Comparison of ENCODE assay signal across 8 cellular contexts in genomic region chr5:79512692-79513518, GRCh38. TPM values are rescaled to one million over a fixed set of nuclear protein-coding genes. Genes with fewer than 3 reads are reported as not detected.
A peak's percentile ranks its signal among the peaks of the same experiment; 100 is the strongest.
DNase-seq lines count a peak whose midpoint lies in the region; ATAC-seq and TF ChIP-seq lines count a peak whose summit lies in the region.

No MANE protein-coding gene starts in this region.

- H3K4me1 Mint-ChIP-seq in CD4-positive, CD25-positive, alpha-beta regulatory T cell: peaks cover 13 to 29% (median 18%) of the 10 kb centered on the region in 4 donors
- peaks cover 32 to 41% (median 37%) of the 10 kb centered on the region in 3 donors for H3K4me1 Mint-ChIP-seq in T-cell
- peaks cover 61% of the 10 kb centered on the region for H3K4me1 Mint-ChIP-seq in neural crest cell

- CTCF ChIA-PET in T-cell (lab: Charles Lee): interaction anchor here in 1 of 2 donors (1.0 to 1.4 kb wide), 2 partner anchors 42 to 380 kb away, joined by 3 to 4 read pairs; no protein-coding TSS in a partner anchor

- peak overlapping the region; percentile 40 to 76 (median 75) for H3K27ac Mint-ChIP-seq in CD4-positive, CD25-positive, alpha-beta regulatory T cell
- peak overlapping the region in 1 of 2 donors; percentile 16 for H3K27ac Mint-ChIP-seq in T-cell
- H3K27ac Mint-ChIP-seq in neural crest cell (ENCODE audit: unreplicated experiment): peak overlapping the region; percentile 95

- peaks cover 34% of the 10 kb centered on the region for H3K27me3 ChIP-seq in CD4-positive, CD25-positive, alpha-beta regulatory T cell (ENCODE audit: control insufficient read depth, insufficient read depth, low read length)
- H3K27me3 ChIP-seq in H7 (ENCODE audit: control insufficient read depth, insufficient read depth, low read length): no peaks in the 10 kb centered on the region

- no peaks in the 10 kb centered on the region for H3K9me3 ChIP-seq in CD4-positive, CD25-positive, alpha-beta regulatory T cell (ENCODE audit: control insufficient read depth in 2 of 2, low read length in 2 of 2)

- no peak for ATAC-seq in CD4-positive, CD25-positive, alpha-beta regulatory T cell (ENCODE audit: low read depth in 2 of 2)
- ATAC-seq in T-cell (replicated peaks in 1 of 4) (no peak), GM21447 (IDR thresholded peaks at IDR 0.05; ENCODE audit: unreplicated experiment) (no peak)

- H3K36me3 Mint-ChIP-seq in CD4-positive, CD25-positive, alpha-beta regulatory T cell: no peaks in the 10 kb centered on the region
- H3K36me3 Mint-ChIP-seq in T-cell (no peaks in the 10 kb centered on the region), neural crest cell (ENCODE audit: low read depth) (no peaks in the 10 kb centered on the region)

- no peak overlapping the region for H3K27ac ChIP-seq in CD4-positive, CD25-positive, alpha-beta regulatory T cell (ENCODE audit: insufficient read depth, low read length, poor library complexity, severe bottlenecking)

- no peaks in the 10 kb centered on the region for H3K36me3 ChIP-seq in CD4-positive, CD25-positive, alpha-beta regulatory T cell (ENCODE audit: control insufficient read depth, insufficient read depth, low read length)
- H3K36me3 ChIP-seq in H7 (replicated peaks; ENCODE audit: control insufficient read depth, insufficient read depth, low read length): no peaks in the 10 kb centered on the region

- H3K27me3 Mint-ChIP-seq in CD4-positive, CD25-positive, alpha-beta regulatory T cell: peaks cover 77% of the 10 kb centered on the region
- H3K27me3 Mint-ChIP-seq in T-cell: peaks cover 0 to 27% of the 10 kb centered on the region in 2 donors
- H3K27me3 Mint-ChIP-seq in neural crest cell (ENCODE audit: low read depth): no peaks in the 10 kb centered on the region

- TF ChIP-seq CTCF in epithelial cell of proximal tubule (conservative IDR thresholded peaks at IDR 0.05; ENCODE audit: low read depth, low read length): no peak
- TF ChIP-seq CTCF in neural crest cell (conservative IDR thresholded peaks at IDR 0.05): no peak

- peak overlapping the region; percentile 72 to 87 (median 82) for H3K4me3 Mint-ChIP-seq in CD4-positive, CD25-positive, alpha-beta regulatory T cell
- H3K4me3 Mint-ChIP-seq in T-cell (peak overlapping the region; percentile 81 to 93 (median 92)), neural crest cell (peak overlapping the region; percentile 96)

- peak in 2 of 3 donors; percentile 18 to 19 for DNase-seq in CD4-positive, CD25-positive, alpha-beta regulatory T cell
- peak; percentile 48 for DNase-seq in H7
- peak in 3 of 34 experiments; percentile 0 to 7 (median 4) for DNase-seq in T-cell
- DNase-seq in epithelial cell of proximal tubule (ENCODE audit: low read depth): no peak
- DNase-seq in neural crest cell (ENCODE audit: low read depth, low spot score): no peak
- no peak for DNase-seq in superior temporal gyrus (ENCODE audit: extremely low spot score)
- DNase-seq in cortex of kidney (lab: John Stamatoyannopoulos, UW): no peak

- POLR2A ChIA-PET in T-cell (lab: Charles Lee): interaction anchor here (0.6 kb wide), 2 partner anchors 15 to 46 kb away, joined by 3 read pairs; no protein-coding TSS in a partner anchor

- peaks cover 24% of the 10 kb centered on the region for H3K4me1 ChIP-seq in CD4-positive, CD25-positive, alpha-beta regulatory T cell (ENCODE audit: control insufficient read depth, insufficient read depth, low read length, poor library complexity, severe bottlenecking)

- H3K4me3 ChIP-seq in CD4-positive, CD25-positive, alpha-beta regulatory T cell (ENCODE audit: low read depth, low read length): peak overlapping the region; percentile 58
- H3K4me3 ChIP-seq in H7 (ENCODE audit: insufficient read depth, low read depth, low read length) (peak overlapping the region; percentile 97), epithelial cell of proximal tubule (ENCODE audit: low read depth, low read length) (peak overlapping the region; percentile 60)

- H3K9me3 Mint-ChIP-seq in CD4-positive, CD25-positive, alpha-beta regulatory T cell: peaks cover 0 to 7% (median 0%) of the 10 kb centered on the region in 7 donors
- H3K9me3 Mint-ChIP-seq in T-cell: no peaks in the 10 kb centered on the region
- no peaks in the 10 kb centered on the region for H3K9me3 Mint-ChIP-seq in neural crest cell

RNA-seq across cellular contexts. Expression of gene HOMER1, which starts 1.0 kb away (rescaled TPM):
- total RNA-seq in CD4-positive, CD25-positive, alpha-beta regulatory T cell: 1.9 TPM
- polyA plus RNA-seq in CD4-positive, CD25-positive, alpha-beta regulatory T cell: under 1 TPM; 0.02 to 0.44 (median 0.36) TPM
- total RNA-seq in H7 (2014; rRNA removed; shearing (Covaris generic)): 25.3 and 31.9 TPM in 2 replicates
- 1 to 10 TPM; 2.1 to 5.5 (median 3.6) TPM for total RNA-seq in T-cell
- total RNA-seq in epithelial cell of proximal tubule: 4.3 and 5.4 TPM in 2 replicates
- 28.1 and 29.3 TPM in 2 replicates for total RNA-seq in neural crest cell

Comparison
In these comparisons a context has a peak if more than half of its experiments do, and no peak if none do; other contexts are left out.
1. DNase-seq: peak in CD4-positive, CD25-positive, alpha-beta regulatory T cell (2 of 3) and H7 (single experiment); none in epithelial cell of proximal tubule (single experiment), neural crest cell (single experiment), superior temporal gyrus (single experiment) and cortex of kidney (single experiment).
2. Peak in every context shown above with its lines, with median percentiles within 50 percentile points of each other: H3K4me3 ChIP-seq and H3K4me3 Mint-ChIP-seq.